Comparison of ENCODE assay signal across 28 cellular contexts in the genomic region with DNA sequence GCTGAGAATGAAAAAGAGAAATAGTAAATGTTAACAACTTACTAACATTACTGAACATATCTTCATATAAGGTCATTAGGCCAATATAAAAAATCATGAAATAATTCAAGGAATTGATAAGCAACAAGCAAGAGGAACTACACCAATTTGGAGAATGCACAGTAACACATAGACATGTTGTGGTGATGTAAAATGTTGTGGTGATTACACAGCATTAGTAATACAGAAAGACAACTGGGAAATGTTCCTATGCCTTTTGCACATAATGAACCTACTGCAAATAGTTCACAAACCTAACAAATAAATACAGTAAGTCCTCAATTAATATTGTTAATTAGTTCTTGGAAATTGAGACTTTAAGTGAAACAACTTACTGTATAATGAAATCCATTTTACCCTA.
A peak's percentile ranks its signal among the peaks of the same experiment; 100 is the strongest.
DNase-seq lines count a peak whose midpoint lies in the region; ATAC-seq, FAIRE-seq and TF ChIP-seq lines count a peak whose summit lies in the region.
"Had no signal": no experiment of that assay in that cellular context is flagged by ENCODE, and none has a peak within 500 bp of the region (broad histone marks: within the 10 kb centered on the region; RNA-seq: fewer than 3 reads in every experiment).

No MANE protein-coding gene starts in this region.

- no peaks in the 10 kb centered on the region for H3K27me3 ChIP-seq in PC-3 (ENCODE audit: low read length)
- H3K27me3 ChIP-seq: dorsolateral prefrontal cortex, neural progenitor cell, stomach, tibial artery had no signal

- H3K9ac ChIP-seq in PC-3 (ENCODE audit: low read length) = no peak overlapping the region
- H3K9ac ChIP-seq: neural progenitor cell had no signal

- no peaks in the 10 kb centered on the region for H3K9me3 ChIP-seq in PC-3 (ENCODE audit: low read length)
- H3K9me3 ChIP-seq: lower lobe of right lung, tibial artery had no signal

- no peaks in the 10 kb centered on the region for H3F3A ChIP-seq in PC-3 (ENCODE audit: low read length, unreplicated experiment)

- no peak overlapping the region for H3K27ac ChIP-seq in PC-3 (ENCODE audit: low read length)
- H3K27ac ChIP-seq: dorsolateral prefrontal cortex, lower lobe of right lung, neural progenitor cell, RWPE1, stomach, tibial artery, VCaP had no signal

- no peak overlapping the region for H2AFZ ChIP-seq in PC-3 (ENCODE audit: low read length)
- H2AFZ ChIP-seq: neural progenitor cell had no signal

- H3K4me1 ChIP-seq in PC-3 (ENCODE audit: insufficient read depth, low read length) = no peaks in the 10 kb centered on the region
- H3K4me1 ChIP-seq: lower lobe of right lung, neural progenitor cell, stomach had no signal

- no peak for TF ChIP-seq CTCF in fibroblast of mammary gland (conservative IDR thresholded peaks at IDR 0.05; ENCODE audit: control insufficient read depth, insufficient read depth, low read depth, low read length)
- TF ChIP-seq CTCF in PC-3 (conservative IDR thresholded peaks at IDR 0.05; ENCODE audit: low read depth, low read length) = no peak

- no peak for ATAC-seq in PC-3
- ATAC-seq: HepG2, lower lobe of right lung, SK-N-SH treated with all-trans-retinoic acid at 6 μM for 48 hours had no signal

- BruUV-seq in PC-3 (replicated peaks; lab: Mats Ljungman, UMichigan) = no TSS peak

- peak; percentile 60 for FAIRE-seq in GM19239 (lab: Jason Lieb, UNC)
- FAIRE-seq: HepG2 had no signal

- H4K20me1 ChIP-seq in PC-3 (ENCODE audit: low read length) = no peaks in the 10 kb centered on the region

- H3K36me3 ChIP-seq in PC-3 (ENCODE audit: low read depth, low read length) = no peaks in the 10 kb centered on the region

- no peaks in the 10 kb centered on the region for H3K79me2 ChIP-seq in PC-3 (ENCODE audit: low read length)

- intact Hi-C loops in PC-3 (cut with micrococcal nuclease) = no loop called here

- CTCF ChIA-PET in PC-3 (lab: Charles Lee) = no interaction called here

- DNase-seq in ELR (ENCODE audit: low read depth) (peak; percentile 10), GM19239 (ENCODE audit: insufficient read length, low spot score) (no peak), MV-4-11 (lab: John Stamatoyannopoulos, UW) (peak; percentile 43), fibroblast of mammary gland (ENCODE audit: low read depth) (peak; percentile 52), NCI-H345 treated with DMSO at 0.1 percent for 48 hours (lab: John Stamatoyannopoulos, UW; ENCODE audit: unreplicated experiment) (no peak), NCI-H2171 (lab: John Stamatoyannopoulos, UW) (no peak), NCI-H446 treated with DMSO at 0.1 percent for 48 hours (lab: John Stamatoyannopoulos, UW) (no peak), PC-3 (no peak)
- DNase-seq: activated CD4-positive, alpha-beta T cell treated with anti-CD3 and anti-CD28 coated beads, Interleukin-2, amount 10 ng/mL, durations not matched to agents 7 days and 5 days; activated naive CD4-positive, alpha-beta T cell treated with anti-CD3 and anti-CD28 coated beads, Interleukin-2, amount 50 U/mL, for 16 hours; aorta; caudate nucleus; CD4-positive, CD25-positive, alpha-beta regulatory T cell; dorsolateral prefrontal cortex; EL; H7; head of caudate nucleus; kidney glomerular epithelial cell; lower lobe of right lung; NCI-H524 treated with DMSO at 0.1 percent for 48 hours; stimulated activated CD4-positive, alpha-beta T cell treated with anti-CD3 and anti-CD28 coated beads, Interleukin-15, amount 100 ng/mL, for 24 hours; stomach; tibial artery had no signal

- POLR2A ChIA-PET in PC-3 (lab: Charles Lee; ENCODE audit: unreplicated experiment) = no interaction called here

- H3K4me3 ChIP-seq in fibroblast of mammary gland (ENCODE audit: control insufficient read depth, low read depth, low read length) (no peak overlapping the region), PC-3 (ENCODE audit: low read length) (no peak overlapping the region)
- H3K4me3 ChIP-seq: dorsolateral prefrontal cortex, lower lobe of right lung, neural progenitor cell, stomach, tibial artery had no signal

- no peak overlapping the region for H3K4me2 ChIP-seq in PC-3 (ENCODE audit: low read length)
- H3K4me2 ChIP-seq: neural progenitor cell had no signal

- no peaks in the 10 kb centered on the region for H3K9me2 ChIP-seq in PC-3 (replicated peaks; ENCODE audit: low read length)

Comparison
In these comparisons a context has a peak if more than half of its experiments do, and no peak if none do; other contexts are left out.
1. DNase-seq: peak in ELR (single experiment), MV-4-11 (single experiment) and fibroblast of mammary gland (single experiment); none in GM19239 (single experiment), NCI-H345 treated with DMSO at 0.1 percent for 48 hours (single experiment), NCI-H2171 (single experiment), NCI-H446 treated with DMSO at 0.1 percent for 48 hours (single experiment) and PC-3 (single experiment).